Comparison of ENCODE assay signal across 11 cellular contexts in genomic region chr3:100042144-100042543, GRCh38.
DNase-seq lines count a peak whose midpoint lies in the region; TF ChIP-seq lines count a peak whose summit lies in the region.
"Had no signal": no experiment of that assay in that cellular context is flagged by ENCODE, and none has a peak within 500 bp of the region (broad histone marks: within the 10 kb centered on the region; RNA-seq: fewer than 3 reads in every experiment).

No MANE protein-coding gene starts in this region.

- DNase-seq in Caco-2 (no peak), SJCRH30 (no peak), fibroblast of villous mesenchyme (ENCODE audit: low read depth) (peak; percentile 94), renal cortical epithelial cell (ENCODE audit: low read depth) (peak; percentile 59), mesenteric fat pad (ENCODE audit: low spot score) (no peak), SIG-M5 treated with dmso at 0.1 percent for 504 hours (lab: John Stamatoyannopoulos, UW; ENCODE audit: unreplicated experiment) (no peak)
- DNase-seq in activated CD4-positive, alpha-beta T cell treated with anti-CD3 and anti-CD28 coated beads, Interleukin-2, amount 50 U/mL, for 4 hours: no peak
- no peak for DNase-seq in activated CD4-positive, CD25-positive, alpha-beta regulatory T cell (lab: John Stamatoyannopoulos, UW)
- DNase-seq: stimulated activated naive CD8-positive, alpha-beta T cell treated with anti-CD3 and anti-CD28 coated beads, Interleukin-15, amount 100 ng/mL, for 72 hours had no signal

- no TSS peak for BruUV-seq in Caco-2 (replicated peaks; lab: Mats Ljungman, UMichigan)

- TF ChIP-seq CTCF in Caco-2 (IDR thresholded peaks at IDR 0.05; ENCODE audit: insufficient read depth in 1 of 2, low read depth in 1 of 2, low read length in 1 of 2, severe bottlenecking in 1 of 2, unreplicated experiment in 1 of 2) (no peak), fibroblast of villous mesenchyme (IDR thresholded peaks at IDR 0.05; ENCODE audit: insufficient read depth, low read depth, low read length) (no peak)

- POLR2A ChIA-PET in Caco-2 (lab: Charles Lee): interaction anchor here (0.6 to 1.1 kb wide), 2 partner anchors 12 to 39 kb away, joined by 4 to 5 read pairs; no protein-coding TSS in a partner anchor

- H3K27ac Mint-ChIP-seq in Caco-2 (ENCODE audit: unreplicated experiment): peak overlapping the region; percentile 87
- H3K27ac Mint-ChIP-seq: natural killer cell treated with Interleukin-12 subunit alpha and Interleukin-12 subunit beta and Interleukin-15 and Interleukin-18, amount 100 ng/mL, for 72 hours had no signal

- H3K27ac ChIP-seq in SJCRH30: peak overlapping the region; percentile 37; the same call in 1 of the 2 replicates
- H3K27ac ChIP-seq: cardiac muscle cell had no signal

- no peaks in the 10 kb centered on the region for H3K36me3 Mint-ChIP-seq in Caco-2 (ENCODE audit: insufficient read depth, unreplicated experiment)
- H3K36me3 Mint-ChIP-seq: natural killer cell treated with Interleukin-12 subunit alpha and Interleukin-12 subunit beta and Interleukin-15 and Interleukin-18, amount 100 ng/mL, for 72 hours had no signal

- CTCF ChIA-PET in Caco-2 (lab: Charles Lee): no interaction called here

- no peaks in the 10 kb centered on the region for H3K36me3 ChIP-seq in Caco-2 (ENCODE audit: control insufficient read depth, insufficient read depth, low read length)
- no peaks in the 10 kb centered on the region; the same call in 1 of the 2 replicates for H3K36me3 ChIP-seq in SJCRH30
- H3K36me3 ChIP-seq: cardiac muscle cell had no signal

- intact Hi-C loops in Caco-2 (cut with micrococcal nuclease; ENCODE audit: unreplicated experiment): loop anchor here (1.0 kb wide), 2 partner anchors 8 to 12 kb away; no protein-coding TSS in a partner anchor

- H3K27me3 ChIP-seq in Caco-2 (replicated peaks; ENCODE audit: control insufficient read depth, insufficient read depth, low read length) (no peaks in the 10 kb centered on the region), SJCRH30 (no peaks in the 10 kb centered on the region)

- no peak overlapping the region for H3K4me3 ChIP-seq in Caco-2 (ENCODE audit: low read depth, low read length)
- no peak overlapping the region for H3K4me3 ChIP-seq in SJCRH30
- H3K4me3 ChIP-seq in fibroblast of villous mesenchyme (ENCODE audit: low read depth, low read length): no peak overlapping the region
- H3K4me3 ChIP-seq: cardiac muscle cell had no signal

- H3K27me3 Mint-ChIP-seq in Caco-2 (ENCODE audit: insufficient read depth, unreplicated experiment): no peaks in the 10 kb centered on the region
- H3K27me3 Mint-ChIP-seq: natural killer cell treated with Interleukin-12 subunit alpha and Interleukin-12 subunit beta and Interleukin-15 and Interleukin-18, amount 100 ng/mL, for 72 hours; stimulated activated naive CD8-positive, alpha-beta T cell treated with anti-CD3 and anti-CD28 coated beads, Interleukin-15, amount 100 ng/mL, for 72 hours had no signal

- H3K4me1 ChIP-seq in Caco-2 (peaks cover 76% of the 10 kb centered on the region), SJCRH30 (peaks cover 55% of the 10 kb centered on the region)

- no peak overlapping the region for H3K4me3 Mint-ChIP-seq in Caco-2 (ENCODE audit: unreplicated experiment)
- H3K4me3 Mint-ChIP-seq: natural killer cell treated with Interleukin-12 subunit alpha and Interleukin-12 subunit beta and Interleukin-15 and Interleukin-18, amount 100 ng/mL, for 72 hours; stimulated activated naive CD8-positive, alpha-beta T cell treated with anti-CD3 and anti-CD28 coated beads, Interleukin-15, amount 100 ng/mL, for 72 hours had no signal

- H3K9me3 ChIP-seq in Caco-2 (no peaks in the 10 kb centered on the region), SJCRH30 (replicated peaks) (no peaks in the 10 kb centered on the region)

- H3K9me3 Mint-ChIP-seq in Caco-2 (ENCODE audit: unreplicated experiment): no peaks in the 10 kb centered on the region
- H3K9me3 Mint-ChIP-seq: natural killer cell treated with Interleukin-12 subunit alpha and Interleukin-12 subunit beta and Interleukin-15 and Interleukin-18, amount 100 ng/mL, for 72 hours; stimulated activated naive CD8-positive, alpha-beta T cell treated with anti-CD3 and anti-CD28 coated beads, Interleukin-15, amount 100 ng/mL, for 72 hours had no signal

- H3K4me1 Mint-ChIP-seq in Caco-2 (ENCODE audit: low read depth, unreplicated experiment): peaks cover 47% of the 10 kb centered on the region

Comparison
In these comparisons a context has a peak if more than half of its experiments do, and no peak if none do; other contexts are left out.
1. DNase-seq: peak in fibroblast of villous mesenchyme (single experiment) and renal cortical epithelial cell (single experiment); none in Caco-2 (0 of 2), SJCRH30 (0 of 2), mesenteric fat pad (single experiment), activated CD4-positive, alpha-beta T cell treated with anti-CD3 and anti-CD28 coated beads, Interleukin-2, amount 50 U/mL, for 4 hours (0 of 2), SIG-M5 treated with dmso at 0.1 percent for 504 hours (single experiment) and activated CD4-positive, CD25-positive, alpha-beta regulatory T cell (0 of 4).